13 cellular contexts compared by ENCODE assay signal in the genomic region with DNA sequence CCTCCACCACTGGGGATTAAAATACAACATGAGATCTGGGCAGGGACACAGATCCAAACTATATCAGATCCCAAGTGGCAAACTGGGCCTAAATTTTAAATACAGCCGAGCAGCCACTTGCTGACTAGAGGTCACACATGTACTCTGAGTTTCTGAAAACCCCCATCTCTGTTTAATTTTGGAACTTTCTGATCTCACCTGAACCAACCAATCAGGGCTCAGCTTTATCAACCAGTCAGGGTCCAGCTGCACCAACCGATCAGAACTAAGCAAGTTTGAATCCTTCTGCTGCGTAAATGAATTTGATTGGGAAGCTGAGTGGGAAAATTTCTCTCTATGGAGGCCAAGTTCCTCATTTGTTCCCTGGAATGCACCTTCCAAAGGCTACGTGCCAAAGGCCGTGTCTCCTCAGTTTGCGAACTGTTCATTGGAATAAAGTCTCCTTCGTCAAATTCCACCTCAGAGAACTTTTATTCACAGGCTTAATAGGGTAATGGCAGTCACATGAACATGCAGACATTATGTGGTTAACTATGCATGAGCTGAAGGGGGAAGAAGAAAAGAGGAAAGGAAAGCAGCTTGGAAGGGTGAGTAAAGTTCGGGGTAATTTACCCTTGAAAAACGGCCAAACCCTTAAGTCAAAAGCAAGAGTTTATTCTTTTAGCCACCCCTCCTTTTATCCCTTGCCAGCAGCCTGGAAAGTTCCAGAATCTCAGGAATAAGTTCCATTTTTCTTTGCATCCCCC. TPM values are rescaled to one million over a fixed set of nuclear protein-coding genes. Genes with fewer than 3 reads are reported as not detected.
DNase-seq lines count a peak whose midpoint lies in the region; ATAC-seq and TF ChIP-seq lines count a peak whose summit lies in the region.
"Had no signal": no experiment of that assay in that cellular context is flagged by ENCODE, and none has a peak within 500 bp of the region (broad histone marks: within the 10 kb centered on the region; RNA-seq: fewer than 3 reads in every experiment).

No MANE protein-coding gene starts in this region.

- H3K36me3 ChIP-seq in OCI-LY7 (ENCODE audit: insufficient read depth, low read length) (peaks cover 34% of the 10 kb centered on the region), tibial nerve (no peaks in the 10 kb centered on the region), PC-3 (ENCODE audit: low read depth, low read length) (no peaks in the 10 kb centered on the region)
- H3K36me3 ChIP-seq: cardiac muscle cell, heart right ventricle, neutrophil had no signal

- H3K27ac ChIP-seq in OCI-LY7 (ENCODE audit: low read depth, low read length, poor library complexity, severe bottlenecking) (peak overlapping the region; percentile 75), tibial nerve (peak overlapping the region in 3 of 4 donors; percentile 11 to 73 (median 25)), PC-3 (ENCODE audit: low read length) (no peak overlapping the region)
- H3K27ac ChIP-seq: 22Rv1, cardiac muscle cell, neutrophil had no signal

- H3K4me2 ChIP-seq in OCI-LY7 (ENCODE audit: low read length) (peak overlapping the region; percentile 85), PC-3 (ENCODE audit: low read length) (no peak overlapping the region)

- BruUV-seq in OCI-LY7 (replicated peaks; lab: Mats Ljungman, UMichigan) = no TSS peak
- BruUV-seq in PC-3 (replicated peaks; lab: Mats Ljungman, UMichigan) = no TSS peak

- POLR2A ChIA-PET in activated CD4-positive, alpha-beta T cell treated with anti-CD3 and anti-CD28 coated beads, Interleukin-2, amount 10 ng/mL, durations not matched to agents 7 days and 5 days (lab: Charles Lee) = no interaction called here
- POLR2A ChIA-PET in activated CD4-positive, alpha-beta T cell treated with anti-CD3 and anti-CD28 coated beads for 36 hours (lab: Charles Lee) = no interaction called here
- POLR2A ChIA-PET in OCI-LY7 (lab: Charles Lee) (interaction anchor here (0.6 to 1.8 kb wide), 5 partner anchors 9 to 24 kb away, joined by 4 to 8 read pairs (median 5); no protein-coding TSS in a partner anchor), PC-3 (lab: Charles Lee; ENCODE audit: unreplicated experiment) (interaction anchor here (0.6 kb wide), 1 partner anchor 9 kb away, joined by 6 read pairs; no protein-coding TSS in a partner anchor)

- H3K79me2 ChIP-seq in OCI-LY7 (ENCODE audit: insufficient read depth, low read depth, low read length) (peaks cover 82% of the 10 kb centered on the region; the same call in 1 of the 2 replicates), PC-3 (ENCODE audit: low read length) (no peaks in the 10 kb centered on the region)

- peaks cover 5% of the 10 kb centered on the region; the same call in 1 of the 2 replicates for H3K9me3 ChIP-seq in OCI-LY7 (ENCODE audit: low read length)
- H3K9me3 ChIP-seq in tibial nerve = no peaks in the 10 kb centered on the region
- no peaks in the 10 kb centered on the region for H3K9me3 ChIP-seq in PC-3 (ENCODE audit: low read length)
- H3K9me3 ChIP-seq: heart right ventricle, neutrophil had no signal

- no peaks in the 10 kb centered on the region for H3K27me3 Mint-ChIP-seq in activated CD4-positive, alpha-beta T cell treated with anti-CD3 and anti-CD28 coated beads, Interleukin-2, amount 10 ng/mL, durations not matched to agents 7 days and 5 days
- no peaks in the 10 kb centered on the region for H3K27me3 Mint-ChIP-seq in activated CD4-positive, alpha-beta T cell treated with anti-CD3 and anti-CD28 coated beads for 36 hours

- H3K27me3 ChIP-seq in tibial nerve (peaks cover 0 to 6% of the 10 kb centered on the region in 2 donors), PC-3 (ENCODE audit: low read length) (no peaks in the 10 kb centered on the region)
- H3K27me3 ChIP-seq: cardiac muscle cell, heart right ventricle, neutrophil had no signal

- TF ChIP-seq CTCF in OCI-LY7 (conservative IDR thresholded peaks at IDR 0.05; ENCODE audit: low read length) (no peak), tibial nerve (IDR thresholded peaks at IDR 0.05) (no peak), PC-3 (conservative IDR thresholded peaks at IDR 0.05; ENCODE audit: low read depth, low read length) (no peak)

- intact Hi-C loops in activated CD4-positive, alpha-beta T cell treated with anti-CD3 and anti-CD28 coated beads for 36 hours (cut with DNase I, micrococcal nuclease) = no loop called here
- intact Hi-C loops in OCI-LY7 (cut with micrococcal nuclease; ENCODE audit: unreplicated experiment) = loop anchor here (10.0 kb wide), 1 partner anchor 488 kb away; no protein-coding TSS in a partner anchor
- intact Hi-C loops in left colon (cut with DNase I, micrococcal nuclease) = no loop called here
- intact Hi-C loops in PC-3 (cut with micrococcal nuclease) = no loop called here

- H3K4me3 ChIP-seq in OCI-LY7 (ENCODE audit: low read depth, low read length, poor library complexity, severe bottlenecking) (peak overlapping the region; percentile 69), tibial nerve (no peak overlapping the region), PC-3 (ENCODE audit: low read length) (no peak overlapping the region)
- H3K4me3 ChIP-seq: cardiac muscle cell had no signal

- no peak overlapping the region for H3K4me3 Mint-ChIP-seq in activated CD4-positive, alpha-beta T cell treated with anti-CD3 and anti-CD28 coated beads, Interleukin-2, amount 10 ng/mL, durations not matched to agents 7 days and 5 days
- H3K4me3 Mint-ChIP-seq in activated CD4-positive, alpha-beta T cell treated with anti-CD3 and anti-CD28 coated beads for 36 hours = no peak overlapping the region

- peaks cover 91% of the 10 kb centered on the region for H3K4me1 ChIP-seq in OCI-LY7 (ENCODE audit: insufficient read depth, low read length, poor library complexity, severe bottlenecking)
- peaks cover 0 to 34% (median 4%) of the 10 kb centered on the region in 4 donors for H3K4me1 ChIP-seq in tibial nerve
- H3K4me1 ChIP-seq in PC-3 (ENCODE audit: insufficient read depth, low read length) = 0 out of 2 replicates have a peak, but pooled peaks cover 6% of the 10 kb centered on the region

- peaks cover 55% of the 10 kb centered on the region for H3K4me1 Mint-ChIP-seq in activated CD4-positive, alpha-beta T cell treated with anti-CD3 and anti-CD28 coated beads, Interleukin-2, amount 10 ng/mL, durations not matched to agents 7 days and 5 days
- H3K4me1 Mint-ChIP-seq in activated CD4-positive, alpha-beta T cell treated with anti-CD3 and anti-CD28 coated beads for 36 hours = peaks cover 26% of the 10 kb centered on the region

- peak in 1 of 2 donors; percentile 26 for TF ChIP-seq EP300 in tibial nerve (IDR thresholded peaks at IDR 0.05)

- H2AFZ ChIP-seq in OCI-LY7 (ENCODE audit: low read length) (peak overlapping the region; percentile 38), PC-3 (ENCODE audit: low read length) (no peak overlapping the region)

- H3K9me2 ChIP-seq in OCI-LY7 (ENCODE audit: insufficient read depth, low read length) (no peaks in the 10 kb centered on the region), PC-3 (replicated peaks; ENCODE audit: low read length) (no peaks in the 10 kb centered on the region)

- CTCF ChIA-PET in activated CD4-positive, alpha-beta T cell treated with anti-CD3 and anti-CD28 coated beads, Interleukin-2, amount 10 ng/mL, durations not matched to agents 7 days and 5 days (lab: Charles Lee) = interaction anchor here (0.8 to 3.2 kb wide), 7 partner anchors 9 to 27 kb away, joined by 3 to 19 read pairs (median 4); no protein-coding TSS in a partner anchor
- CTCF ChIA-PET in activated CD4-positive, alpha-beta T cell treated with anti-CD3 and anti-CD28 coated beads for 36 hours (lab: Charles Lee) = interaction anchor here (0.5 kb wide), 1 partner anchor 212 kb away, joined by 3 read pairs; no protein-coding TSS in a partner anchor
- CTCF ChIA-PET in OCI-LY7 (lab: Charles Lee; ENCODE audit: unreplicated experiment) = interaction anchor here (1.0 to 1.2 kb wide), 2 partner anchors 13 to 15 kb away, joined by 3 to 4 read pairs; no protein-coding TSS in a partner anchor
- CTCF ChIA-PET in PC-3 (lab: Charles Lee) = no interaction called here

- H3F3A ChIP-seq in PC-3 (ENCODE audit: low read length, unreplicated experiment) = no peaks in the 10 kb centered on the region

- DNase-seq in activated CD4-positive, alpha-beta T cell treated with anti-CD3 and anti-CD28 coated beads, Interleukin-2, amount 10 ng/mL, durations not matched to agents 7 days and 5 days = no peak
- DNase-seq in activated CD4-positive, alpha-beta T cell treated with anti-CD3 and anti-CD28 coated beads for 36 hours = no peak
- DNase-seq in OCI-LY7 (ENCODE audit: low spot score) = peak; percentile 49
- no peak for DNase-seq in left colon
- DNase-seq in tibial nerve (ENCODE audit: low spot score in 2 of 2) = no peak
- no peak for DNase-seq in NCI-H1694 treated with DMSO at 0.1 percent for 48 hours (lab: John Stamatoyannopoulos, UW)
- DNase-seq in T1000 (lab: John Stamatoyannopoulos, UW) = no peak
- no peak for DNase-seq in PC-3
- DNase-seq: heart right ventricle had no signal

- H3K9ac ChIP-seq in PC-3 (ENCODE audit: low read length) = no peak overlapping the region

- peaks cover 31% of the 10 kb centered on the region for H3K36me3 Mint-ChIP-seq in activated CD4-positive, alpha-beta T cell treated with anti-CD3 and anti-CD28 coated beads, Interleukin-2, amount 10 ng/mL, durations not matched to agents 7 days and 5 days (ENCODE audit: low read depth)
- H3K36me3 Mint-ChIP-seq in activated CD4-positive, alpha-beta T cell treated with anti-CD3 and anti-CD28 coated beads for 36 hours (ENCODE audit: low read depth) = peaks cover 4% of the 10 kb centered on the region

- H4K20me1 ChIP-seq in OCI-LY7 (ENCODE audit: insufficient read depth, low read length) = no peaks in the 10 kb centered on the region
- H4K20me1 ChIP-seq in PC-3 (ENCODE audit: low read length) = no peaks in the 10 kb centered on the region

- ATAC-seq in activated CD4-positive, alpha-beta T cell treated with anti-CD3 and anti-CD28 coated beads for 36 hours = no peak
- peak; percentile 69 for ATAC-seq in left colon
- no peak for ATAC-seq in PC-3

- TF ChIP-seq POLR2A in tibial nerve (IDR thresholded peaks at IDR 0.05) = no peak

- H3K9me3 Mint-ChIP-seq in activated CD4-positive, alpha-beta T cell treated with anti-CD3 and anti-CD28 coated beads, Interleukin-2, amount 10 ng/mL, durations not matched to agents 7 days and 5 days = peaks cover 21% of the 10 kb centered on the region
- H3K9me3 Mint-ChIP-seq in activated CD4-positive, alpha-beta T cell treated with anti-CD3 and anti-CD28 coated beads for 36 hours (ENCODE audit: low read depth) = peaks cover 1% of the 10 kb centered on the region

- peak overlapping the region; percentile 28 for H3K27ac Mint-ChIP-seq in activated CD4-positive, alpha-beta T cell treated with anti-CD3 and anti-CD28 coated beads, Interleukin-2, amount 10 ng/mL, durations not matched to agents 7 days and 5 days
- H3K27ac Mint-ChIP-seq in activated CD4-positive, alpha-beta T cell treated with anti-CD3 and anti-CD28 coated beads for 36 hours = no peak overlapping the region

- 51 to 62% methylated on average over 9 of the region's 9 CpGs for WGBS in tibial nerve, 2 donors

RNA-seq across cellular contexts. Expression of a gene that starts 3.7 kb away (rescaled TPM):
- under 1 TPM; 0.17 TPM for total RNA-seq in activated CD4-positive, alpha-beta T cell treated with anti-CD3 and anti-CD28 coated beads, Interleukin-2, amount 10 ng/mL, durations not matched to agents 7 days and 5 days
- under 1 TPM in 1 of 2 experiments, not detected in 1; 0.12 TPM for total RNA-seq in activated CD4-positive, alpha-beta T cell treated with anti-CD3 and anti-CD28 coated beads for 36 hours
- 11.1 and 14.4 TPM in 2 replicates for total RNA-seq in OCI-LY7 (2014; rRNA removed; shearing (Covaris generic))
- total RNA-seq in OCI-LY7 (2022) (14.7 and 15.7 TPM in 2 replicates), left colon (1 to 10 TPM in 1 of 2 donors, under 1 TPM in 1; 0.34 to 2.0 TPM), tibial nerve (1 to 10 TPM in 1 of 4 donors, under 1 TPM in 3; 0.21 to 2.7 (median 0.52) TPM), PC-3 (2014; rRNA removed) (not detected in 2 replicates)
- total RNA-seq: cardiac muscle cell, SK-MEL-5 had no signal

Comparison
In these comparisons a context has a peak if more than half of its experiments do, and no peak if none do; other contexts are left out.
1. POLR2A ChIA-PET loops: an anchor here in OCI-LY7 (0.6 to 1.8 kb wide) and PC-3 (0.6 kb wide); none called in activated CD4-positive, alpha-beta T cell treated with anti-CD3 and anti-CD28 coated beads, Interleukin-2, amount 10 ng/mL, durations not matched to agents 7 days and 5 days and activated CD4-positive, alpha-beta T cell treated with anti-CD3 and anti-CD28 coated beads for 36 hours.